ENCODE assay signal across 13 cellular contexts in genomic region chr17:32784113-32784512, GRCh38.
DNase-seq lines count a peak whose midpoint lies in the region; ATAC-seq, FAIRE-seq and TF ChIP-seq lines count a peak whose summit lies in the region.
"Had no signal": no experiment of that assay in that cellular context is flagged by ENCODE, and none has a peak within 500 bp of the region (broad histone marks: within the 10 kb centered on the region; RNA-seq: fewer than 3 reads in every experiment).

No MANE protein-coding gene starts in this region.

- H3K9me3 ChIP-seq in Peyer's patch (no peaks in the 10 kb centered on the region), endodermal cell (ENCODE audit: control insufficient read depth, low read length) (no peaks in the 10 kb centered on the region), mucosa of descending colon (no peaks in the 10 kb centered on the region)
- H3K9me3 ChIP-seq: A549 had no signal

- TF ChIP-seq CTCF in Peyer's patch (IDR thresholded peaks at IDR 0.05) (no peak), endodermal cell (conservative IDR thresholded peaks at IDR 0.05) (no peak), mucosa of descending colon (IDR thresholded peaks at IDR 0.05) (no peak), brain microvascular endothelial cell (IDR thresholded peaks at IDR 0.05; ENCODE audit: low read depth, low read length, missing control alignments) (no peak)

- no peak overlapping the region for H3K4me3 Mint-ChIP-seq in endodermal cell
- H3K4me3 Mint-ChIP-seq: CD8-positive, alpha-beta memory T cell had no signal

- peak; percentile 62 for ATAC-seq in mucosa of descending colon
- ATAC-seq in GM19467 (IDR thresholded peaks at IDR 0.05; ENCODE audit: unreplicated experiment), result no peak

- H3K4me3 ChIP-seq in Peyer's patch, result no peak overlapping the region
- H3K4me3 ChIP-seq in endodermal cell (ENCODE audit: low read length), result no peak overlapping the region
- no peak overlapping the region for H3K4me3 ChIP-seq in mucosa of descending colon
- H3K4me3 ChIP-seq in brain microvascular endothelial cell (ENCODE audit: low read depth, low read length), result no peak overlapping the region
- H3K4me3 ChIP-seq: A549; BLaER1 treated with 17β-estradiol and CSF1 and Interleukin-3, amounts not matched to agents 10 nM and 100 nM had no signal

- H3K9me3 Mint-ChIP-seq in endodermal cell, result no peaks in the 10 kb centered on the region
- H3K9me3 Mint-ChIP-seq: CD8-positive, alpha-beta memory T cell had no signal

- intact Hi-C loops in mucosa of descending colon (cut with DNase I, micrococcal nuclease), result loop anchor here in 1 of 2 donors (5.0 kb wide), 1 partner anchor 93 kb away; the partner anchor contains the start of gene MYO1D

- H3K4me1 Mint-ChIP-seq in endodermal cell, result peaks cover 4% of the 10 kb centered on the region
- H3K4me1 Mint-ChIP-seq: CD8-positive, alpha-beta memory T cell had no signal

- peaks cover 4% of the 10 kb centered on the region for H3K36me3 Mint-ChIP-seq in endodermal cell (ENCODE audit: low read depth)

- H3K4me1 ChIP-seq in Peyer's patch (peaks cover 0 to 7% (median 0%) of the 10 kb centered on the region in 4 donors), endodermal cell (ENCODE audit: control insufficient read depth, insufficient read depth, low read length) (no peaks in the 10 kb centered on the region), mucosa of descending colon (ENCODE audit: low read depth) (peaks cover 3% of the 10 kb centered on the region)
- H3K4me1 ChIP-seq: A549; BLaER1 treated with 17β-estradiol and CSF1 and Interleukin-3, amounts not matched to agents 10 nM and 100 nM had no signal

- no peaks in the 10 kb centered on the region for H3K27me3 ChIP-seq in Peyer's patch
- no peaks in the 10 kb centered on the region for H3K27me3 ChIP-seq in endodermal cell (ENCODE audit: control insufficient read depth, insufficient read depth, low read length, poor library complexity, severe bottlenecking)
- no peaks in the 10 kb centered on the region for H3K27me3 ChIP-seq in brain microvascular endothelial cell (replicated peaks)
- H3K27me3 ChIP-seq: BLaER1 treated with 17β-estradiol and CSF1 and Interleukin-3, amounts not matched to agents 10 nM and 100 nM had no signal

- in situ Hi-C loops in brain microvascular endothelial cell (cut with HindIII; ENCODE audit: low pct_ligation_motif_present, low sequenced_read_pairs), result loop anchor here (25.0 kb wide), 1 partner anchor 128 kb away; no protein-coding TSS in a partner anchor

- TF ChIP-seq POLR2A in GM12892 (IDR thresholded peaks at IDR 0.05; ENCODE audit: low read depth, low read length) (no peak), Peyer's patch (IDR thresholded peaks at IDR 0.05) (no peak)

- FAIRE-seq in GM12892 (lab: Jason Lieb, UNC), result peak; percentile 27

- peak overlapping the region; percentile 41 for H3K27ac Mint-ChIP-seq in endodermal cell

- no peaks in the 10 kb centered on the region for H3K27me3 Mint-ChIP-seq in endodermal cell (ENCODE audit: insufficient read depth)
- H3K27me3 Mint-ChIP-seq: CD8-positive, alpha-beta memory T cell had no signal

- no peak overlapping the region for H3K9ac ChIP-seq in endodermal cell (ENCODE audit: extremely low read depth, low read length, poor library complexity, severe bottlenecking)
- H3K9ac ChIP-seq: BLaER1 treated with 17β-estradiol and CSF1 and Interleukin-3, amounts not matched to agents 10 nM and 100 nM had no signal

- 90 to 100% methylated on average over 2 to 3 of the region's 3 CpGs for WGBS in endodermal cell (ENCODE audit: insufficient coverage in 1 of 2, insufficient read length in 1 of 2), 2 experiments

- peak overlapping the region in 3 of 4 donors; percentile 11 to 76 (median 12) for H3K27ac ChIP-seq in Peyer's patch
- H3K27ac ChIP-seq in endodermal cell (ENCODE audit: low read depth, low read length), result no peak overlapping the region
- H3K27ac ChIP-seq in brain microvascular endothelial cell, result no peak overlapping the region
- H3K27ac ChIP-seq: A549; BLaER1 treated with 17β-estradiol and CSF1 and Interleukin-3, amounts not matched to agents 10 nM and 100 nM had no signal

- H3K36me3 ChIP-seq in Peyer's patch (no peaks in the 10 kb centered on the region), endodermal cell (ENCODE audit: control insufficient read depth, insufficient read depth, low read length) (no peaks in the 10 kb centered on the region), mucosa of descending colon (ENCODE audit: low read depth) (no peaks in the 10 kb centered on the region), brain microvascular endothelial cell (replicated peaks) (no peaks in the 10 kb centered on the region)
- H3K36me3 ChIP-seq: BLaER1 treated with 17β-estradiol and CSF1 and Interleukin-3, amounts not matched to agents 10 nM and 100 nM had no signal

- no peak for DNase-seq in GM12892 (ENCODE audit: insufficient read length)
- DNase-seq in Peyer's patch, result no peak
- DNase-seq in endodermal cell, result no peak
- DNase-seq in mucosa of descending colon, result no peak
- DNase-seq in T-helper 1 cell, result no peak
- DNase-seq in COR-L47 (lab: John Stamatoyannopoulos, UW), result no peak
- no peak for DNase-seq in brain microvascular endothelial cell
- DNase-seq: DND-41, NCI-H2081 treated with DMSO at 0.1 percent for 48 hours had no signal

Comparison
In these comparisons a context has a peak if more than half of its experiments do, and no peak if none do; other contexts are left out.
1. H3K27ac ChIP-seq: peak in Peyer's patch (3 of 4); none in endodermal cell (single experiment) and brain microvascular endothelial cell (single experiment).